6 cellular contexts compared by ENCODE assay signal in genomic region chr3:81440666-81441065, GRCh38.
"Had no signal": no experiment of that assay in that cellular context is flagged by ENCODE, and none has a peak within 500 bp of the region (broad histone marks: within the 10 kb centered on the region; RNA-seq: fewer than 3 reads in every experiment).

No MANE protein-coding gene starts in this region.

- H3K27ac ChIP-seq: HL-60 had no signal

- H2AFZ ChIP-seq: GM23338 had no signal

- DNase-seq: H9, HCEC 1CT, KBM-7 had no signal

- H3K4me3 ChIP-seq: GM23338 had no signal

- H3K4me2 ChIP-seq: GM23338 had no signal

- ATAC-seq: GM23338, HepG2 had no signal
